Comparison of ENCODE assay signal across 8 cellular contexts in genomic region chr11:3849297-3849874, GRCh38. TPM values are rescaled to one million over a fixed set of nuclear protein-coding genes. Genes with fewer than 3 reads are reported as not detected.
DNase-seq lines count a peak whose midpoint lies in the region; ATAC-seq and TF ChIP-seq lines count a peak whose summit lies in the region.

No MANE protein-coding gene starts in this region.

- no peaks in the 10 kb centered on the region for H3K9me3 Mint-ChIP-seq in CD4-positive, alpha-beta T cell
- no peaks in the 10 kb centered on the region for H3K9me3 Mint-ChIP-seq in activated naive CD4-positive, alpha-beta T cell treated with anti-CD3 and anti-CD28 coated beads for 36 hours

- POLR2A ChIA-PET in CD4-positive, alpha-beta T cell (lab: Charles Lee) = interaction anchor here (0.6 to 8.0 kb wide), 14 partner anchors 12 to 223 kb away, joined by 3 to 577 read pairs (median 4); partner anchors contain the start of genes PGAP2 and RHOG

- H3K27me3 ChIP-seq in CD4-positive, alpha-beta T cell (ENCODE audit: control insufficient read depth, insufficient read depth, low read length) = no peaks in the 10 kb centered on the region
- peaks cover 0 to 4% (median 0%) of the 10 kb centered on the region in 7 donors for H3K27me3 ChIP-seq in heart right ventricle
- H3K27me3 ChIP-seq in smooth muscle cell (ENCODE audit: low read depth) = no peaks in the 10 kb centered on the region

- TF ChIP-seq CTCF in CD4-positive, alpha-beta T cell (IDR thresholded peaks at IDR 0.05) = peak; percentile 79
- TF ChIP-seq CTCF in heart right ventricle (IDR thresholded peaks at IDR 0.05) (peak; percentile 49 to 84 (median 71)), smooth muscle cell (IDR thresholded peaks at IDR 0.05; ENCODE audit: borderline replicate concordance, insufficient read depth, poor library complexity, severe bottlenecking) (peak; percentile 67)

- peaks cover 45% of the 10 kb centered on the region for H3K4me1 Mint-ChIP-seq in CD4-positive, alpha-beta T cell (ENCODE audit: low read depth)
- peaks cover 45% of the 10 kb centered on the region for H3K4me1 Mint-ChIP-seq in activated naive CD4-positive, alpha-beta T cell treated with anti-CD3 and anti-CD28 coated beads for 36 hours (ENCODE audit: low read depth)

- H3K27ac ChIP-seq in CD4-positive, alpha-beta T cell (ENCODE audit: low read depth, low read length) = no peak overlapping the region
- H3K27ac ChIP-seq in heart right ventricle (no peak overlapping the region), smooth muscle cell (ENCODE audit: low read depth) (no peak overlapping the region)

- CTCF ChIA-PET in CD4-positive, alpha-beta T cell (lab: Charles Lee) = interaction anchor here (0.5 to 8.5 kb wide), 30 partner anchors 9 to 225 kb away, joined by 3 to 216 read pairs (median 4); partner anchors contain the start of genes PGAP2 and RHOG
- CTCF ChIA-PET in activated naive CD4-positive, alpha-beta T cell treated with anti-CD3 and anti-CD28 coated beads for 36 hours (lab: Charles Lee) = interaction anchor here (0.7 to 23.9 kb wide), 35 partner anchors 10 to 242 kb away, joined by 3 to 573 read pairs (median 6); partner anchors contain the start of gene RHOG

- no peaks in the 10 kb centered on the region for H3K27me3 Mint-ChIP-seq in CD4-positive, alpha-beta T cell
- no peaks in the 10 kb centered on the region for H3K27me3 Mint-ChIP-seq in activated naive CD4-positive, alpha-beta T cell treated with anti-CD3 and anti-CD28 coated beads for 36 hours (ENCODE audit: low read depth)

- no peak overlapping the region for H2AFZ ChIP-seq in smooth muscle cell (ENCODE audit: low read depth)

- H3K27ac Mint-ChIP-seq in CD4-positive, alpha-beta T cell = peak overlapping the region; percentile 70
- H3K27ac Mint-ChIP-seq in activated naive CD4-positive, alpha-beta T cell treated with anti-CD3 and anti-CD28 coated beads for 36 hours = no peak overlapping the region

- peaks cover 3% of the 10 kb centered on the region for H3K36me3 Mint-ChIP-seq in CD4-positive, alpha-beta T cell (ENCODE audit: low read depth)
- no peaks in the 10 kb centered on the region for H3K36me3 Mint-ChIP-seq in activated naive CD4-positive, alpha-beta T cell treated with anti-CD3 and anti-CD28 coated beads for 36 hours (ENCODE audit: low read depth)

- no peaks in the 10 kb centered on the region for H3K79me2 ChIP-seq in smooth muscle cell (ENCODE audit: low read depth)

- no peaks in the 10 kb centered on the region for H3F3A ChIP-seq in smooth muscle cell (ENCODE audit: low read depth)

- ATAC-seq in CD4-positive, alpha-beta T cell (ENCODE audit: poor library complexity) = peak; percentile 47
- ATAC-seq in GM19351 (IDR thresholded peaks at IDR 0.05; ENCODE audit: unreplicated experiment) (peak; percentile 60), heart right ventricle (peak in 7 of 8 donors; percentile 55 to 74 (median 62))

- no peak overlapping the region for H3K9ac ChIP-seq in smooth muscle cell (ENCODE audit: low read depth)

- H3K4me3 Mint-ChIP-seq in CD4-positive, alpha-beta T cell = peak overlapping the region; percentile 1
- H3K4me3 Mint-ChIP-seq in activated naive CD4-positive, alpha-beta T cell treated with anti-CD3 and anti-CD28 coated beads for 36 hours = no peak overlapping the region

- H4K20me1 ChIP-seq in smooth muscle cell (ENCODE audit: low read depth) = no peaks in the 10 kb centered on the region

- H3K4me3 ChIP-seq in heart right ventricle = no peak overlapping the region
- H3K4me3 ChIP-seq in smooth muscle cell = no peak overlapping the region

- no peaks in the 10 kb centered on the region for H3K36me3 ChIP-seq in heart right ventricle
- no peaks in the 10 kb centered on the region for H3K36me3 ChIP-seq in smooth muscle cell (ENCODE audit: low read depth)

- 63% methylated on average over 10 of the region's 10 CpGs for WGBS in heart right ventricle, 2 donors
- WGBS in smooth muscle cell (ENCODE audit: low lambda C conversion rate) = 68% methylated on average over 10 of the region's 10 CpGs

- no peak overlapping the region for H3K4me2 ChIP-seq in smooth muscle cell

- H3K9me3 ChIP-seq in CD4-positive, alpha-beta T cell (ENCODE audit: control insufficient read depth, low read length) = no peaks in the 10 kb centered on the region
- H3K9me3 ChIP-seq in heart right ventricle = no peaks in the 10 kb centered on the region
- H3K9me3 ChIP-seq in smooth muscle cell (replicated peaks; ENCODE audit: low read depth) = no peaks in the 10 kb centered on the region

- intact Hi-C loops in CD4-positive, alpha-beta T cell (cut with DNase I, micrococcal nuclease) = loop anchor here (1.0 to 5.0 kb wide), 2 partner anchors 33 to 223 kb away; no protein-coding TSS in a partner anchor
- intact Hi-C loops in activated naive CD4-positive, alpha-beta T cell treated with anti-CD3 and anti-CD28 coated beads for 36 hours (cut with micrococcal nuclease) = loop anchor here (1.0 kb wide), 2 partner anchors 136 to 223 kb away; no protein-coding TSS in a partner anchor
- intact Hi-C loops in heart right ventricle (cut with DNase I) = loop anchor here in 3 of 10 donors (1.0 to 2.0 kb wide), 2 partner anchors 223 kb away; no protein-coding TSS in a partner anchor

- peak in 3 of 10 experiments; percentile 34 to 44 (median 37) for DNase-seq in CD4-positive, alpha-beta T cell
- peak; percentile 61 for DNase-seq in NCI-H69 (lab: John Stamatoyannopoulos, UW)
- DNase-seq in activated naive CD4-positive, alpha-beta T cell treated with anti-CD3 and anti-CD28 coated beads for 36 hours = peak; percentile 67
- peak in 1 of 2 donors; percentile 34 for DNase-seq in heart right ventricle
- DNase-seq in smooth muscle cell (lab: John Stamatoyannopoulos, UW; ENCODE audit: unreplicated experiment) = no peak
- DNase-seq in NK-92 (lab: John Stamatoyannopoulos, UW; ENCODE audit: unreplicated experiment) = no peak
- no peak for DNase-seq in stimulated activated CD4-positive, alpha-beta T cell treated with anti-CD3 and anti-CD28 coated beads, Interleukin-4, amount 100 ng/mL, for 1 hour

- H3K4me1 ChIP-seq in heart right ventricle (peaks cover 0 to 11% (median 2%) of the 10 kb centered on the region in 9 donors), smooth muscle cell (ENCODE audit: low read depth) (peaks cover 6% of the 10 kb centered on the region)

RNA-seq across cellular contexts. Expression of gene STIM1, which starts 6.1 kb away (rescaled TPM):
- total RNA-seq in CD4-positive, alpha-beta T cell = 10 to 100 TPM; 89.0 to 94.9 TPM
- 10 to 100 TPM; 62.9 to 68.5 TPM for total RNA-seq in activated naive CD4-positive, alpha-beta T cell treated with anti-CD3 and anti-CD28 coated beads for 36 hours
- total RNA-seq in heart right ventricle (10 to 100 TPM; 25.8 to 55.7 (median 39.9) TPM), smooth muscle cell (19.0 and 31.5 TPM in 2 replicates)
- polyA plus RNA-seq in heart right ventricle (10 to 100 TPM; 11.9 to 37.6 TPM), smooth muscle cell (15.3 and 25.3 TPM in 2 replicates)

RNA-seq across cellular contexts. Expression of gene RHOG, which starts 8.6 kb away (rescaled TPM):
- 100 to 1,000 TPM; 101 to 106 TPM for total RNA-seq in CD4-positive, alpha-beta T cell
- total RNA-seq in activated naive CD4-positive, alpha-beta T cell treated with anti-CD3 and anti-CD28 coated beads for 36 hours = 100 to 1,000 TPM; 142 TPM
- total RNA-seq in heart right ventricle = 10 to 100 TPM; 15.3 to 46.9 (median 20.3) TPM
- 10 to 100 TPM; 19.3 to 55.7 TPM for polyA plus RNA-seq in heart right ventricle
- total RNA-seq in smooth muscle cell = 20.2 and 20.7 TPM in 2 replicates
- polyA plus RNA-seq in smooth muscle cell = 32.7 and 51.3 TPM in 2 replicates

RNA-seq across cellular contexts. Expression of gene PGAP2, which starts 41.0 kb away (rescaled TPM):
- 10 to 100 TPM; 20.9 to 23.6 TPM for total RNA-seq in CD4-positive, alpha-beta T cell
- total RNA-seq in activated naive CD4-positive, alpha-beta T cell treated with anti-CD3 and anti-CD28 coated beads for 36 hours = 10 to 100 TPM; 38.9 to 40.8 TPM
- 10 to 100 TPM; 17.2 to 29.8 (median 20.9) TPM for total RNA-seq in heart right ventricle
- polyA plus RNA-seq in heart right ventricle = 10 to 100 TPM; 12.7 to 25.9 TPM
- total RNA-seq in smooth muscle cell = 8.7 and 9.5 TPM in 2 replicates
- 10.9 and 22.9 TPM in 2 replicates for polyA plus RNA-seq in smooth muscle cell

RNA-seq across cellular contexts. Expression of gene NUP98, which starts 52.0 kb away (rescaled TPM):
- total RNA-seq in CD4-positive, alpha-beta T cell = 100 to 1,000 TPM; 161 to 186 TPM
- 10 to 100 TPM; 90.8 to 97.6 TPM for total RNA-seq in activated naive CD4-positive, alpha-beta T cell treated with anti-CD3 and anti-CD28 coated beads for 36 hours
- total RNA-seq in heart right ventricle = 10 to 100 TPM; 34.8 to 65.5 (median 48.1) TPM
- polyA plus RNA-seq in heart right ventricle = 10 to 100 TPM; 11.1 to 21.5 TPM
- 81.8 and 84.0 TPM in 2 replicates for total RNA-seq in smooth muscle cell
- 15.8 and 19.6 TPM in 2 replicates for polyA plus RNA-seq in smooth muscle cell

Comparison
In these comparisons a context has a peak if more than half of its experiments do, and no peak if none do; other contexts are left out.
1. DNase-seq: peak in NCI-H69 (single experiment) and activated naive CD4-positive, alpha-beta T cell treated with anti-CD3 and anti-CD28 coated beads for 36 hours (single experiment); none in smooth muscle cell (single experiment), NK-92 (single experiment) and stimulated activated CD4-positive, alpha-beta T cell treated with anti-CD3 and anti-CD28 coated beads, Interleukin-4, amount 100 ng/mL, for 1 hour (single experiment).
2. Peak in every context shown above with its lines, with median percentiles within 50 percentile points of each other: ATAC-seq and CTCF ChIP-seq.